Comparison of ENCODE assay signal across 11 cellular contexts in the genomic region with DNA sequence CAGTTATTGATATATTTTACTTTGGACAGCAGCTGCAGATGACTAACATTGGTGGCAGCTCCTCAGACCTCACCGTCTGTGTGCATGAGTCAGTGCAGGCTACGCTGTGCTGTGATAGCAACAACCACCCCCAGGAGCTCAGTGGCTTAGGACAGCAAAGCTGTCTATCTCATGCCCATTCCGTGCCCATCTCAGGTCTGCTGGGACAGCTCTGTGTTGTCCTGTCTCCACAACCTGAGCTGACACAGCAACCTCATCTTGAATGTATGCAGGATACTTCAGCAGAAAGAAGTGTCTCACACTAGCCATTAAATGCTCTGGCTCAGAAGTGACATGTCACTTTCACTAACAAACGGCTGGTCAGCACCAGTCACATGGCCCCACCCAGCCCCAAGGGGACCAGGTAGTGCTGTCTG. TPM values are rescaled to one million over a fixed set of nuclear protein-coding genes. Genes with fewer than 3 reads are reported as not detected.
DNase-seq lines count a peak whose midpoint lies in the region; ATAC-seq, FAIRE-seq and TF ChIP-seq lines count a peak whose summit lies in the region.
"Had no signal": no experiment of that assay in that cellular context is flagged by ENCODE, and none has a peak within 500 bp of the region (broad histone marks: within the 10 kb centered on the region; RNA-seq: fewer than 3 reads in every experiment).

No MANE protein-coding gene starts in this region.

- ATAC-seq in GM19395 (IDR thresholded peaks at IDR 0.05; ENCODE audit: unreplicated experiment), result no peak

- CTCF ChIA-PET in PC-9 (lab: Charles Lee) (no interaction called here), endothelial cell of umbilical vein (lab: Charles Lee) (interaction anchor here (0.7 to 2.0 kb wide), 7 partner anchors 13 to 126 kb away, joined by 3 to 8 read pairs (median 4); a partner anchor contains a TSS)

- H3K4me2 ChIP-seq in PC-9, result peak overlapping the region; percentile 59
- H3K4me2 ChIP-seq in endothelial cell of umbilical vein (ENCODE audit: insufficient read depth, low read length), result peak overlapping the region; percentile 39

- dilution Hi-C loops in endothelial cell of umbilical vein (cut with MboI; ENCODE audit: extremely low pct_ligation_motif_present, low sequenced_read_pairs), result no loop called here

- H3K36me3 ChIP-seq in PC-9 (ENCODE audit: low read depth) (no peaks in the 10 kb centered on the region), endothelial cell of umbilical vein (ENCODE audit: control insufficient read depth in 2 of 2, extremely low read depth in 1 of 2, insufficient read depth in 2 of 2, low read length in 2 of 2) (no peaks in the 10 kb centered on the region)
- H3K36me3 ChIP-seq: spleen had no signal

- DNase-seq in GM12865 (ENCODE audit: low read depth), result peak; percentile 16
- DNase-seq in PC-9, result peak; percentile 58 to 68
- peak; percentile 85 for DNase-seq in endothelial cell of umbilical vein (ENCODE audit: low read depth, low spot score)
- peak; percentile 69 for DNase-seq in pulmonary artery endothelial cell (ENCODE audit: low read depth, low spot score)
- DNase-seq in NCI-H2029 (lab: John Stamatoyannopoulos, UW), result no peak
- DNase-seq in stimulated activated CD4-positive, alpha-beta T cell treated with anti-CD3 and anti-CD28 coated beads, Interleukin-1b, Interleukin-23, amount 100 ng/mL, for 48 hours, result no peak
- DNase-seq in SKM-1 treated with dmso at 0.1 percent for 144 hours (lab: John Stamatoyannopoulos, UW; ENCODE audit: unreplicated experiment), result no peak
- DNase-seq: activated effector memory CD4-positive, alpha-beta T cell treated with anti-CD3 and anti-CD28 coated beads, Interleukin-2, amount 50 U/mL, for 16 hours; NCI-H1105; spleen had no signal

- no peak overlapping the region for H2AFZ ChIP-seq in PC-9
- H2AFZ ChIP-seq in endothelial cell of umbilical vein (ENCODE audit: low read depth, low read length), result peak overlapping the region; percentile 43

- no peaks in the 10 kb centered on the region for H3K9me1 ChIP-seq in endothelial cell of umbilical vein (replicated peaks; ENCODE audit: control insufficient read depth, extremely low read depth, insufficient read depth, low read length)

- H4K20me1 ChIP-seq in PC-9 (ENCODE audit: insufficient read depth) (no peaks in the 10 kb centered on the region), endothelial cell of umbilical vein (replicated peaks; ENCODE audit: control insufficient read depth, extremely low read depth, insufficient read depth, low read length) (no peaks in the 10 kb centered on the region)

- FAIRE-seq in endothelial cell of umbilical vein (lab: Jason Lieb, UNC), result peak; percentile 95

- H3F3A ChIP-seq in PC-9 (ENCODE audit: insufficient read depth, low read depth), result no peaks in the 10 kb centered on the region

- H3K27me3 ChIP-seq in PC-9 (ENCODE audit: insufficient read depth, low read depth), result peaks cover 22% of the 10 kb centered on the region; the same call in 1 of the 2 replicates
- no peaks in the 10 kb centered on the region for H3K27me3 ChIP-seq in endothelial cell of umbilical vein (ENCODE audit: control insufficient read depth in 2 of 2, insufficient read depth in 2 of 2, low read length in 2 of 2)
- H3K27me3 ChIP-seq: spleen had no signal

- H3K9me2 ChIP-seq in PC-9 (ENCODE audit: insufficient read depth), result no peaks in the 10 kb centered on the region

- intact Hi-C loops in PC-9 (cut with micrococcal nuclease; ENCODE audit: unreplicated experiment) (loop anchor here (5.0 kb wide), 1 partner anchor 105 kb away; no protein-coding TSS in a partner anchor), endothelial cell of umbilical vein (cut with micrococcal nuclease) (loop anchor here (10.0 kb wide), 1 partner anchor 247 kb away; no protein-coding TSS in a partner anchor)

- BruUV-seq in PC-9 (replicated peaks; lab: Mats Ljungman, UMichigan) (no TSS peak), endothelial cell of umbilical vein (replicated peaks; lab: Mats Ljungman, UMichigan) (no TSS peak)

- POLR2A ChIA-PET in PC-9 (lab: Charles Lee; ENCODE audit: unreplicated experiment), result interaction anchor here (0.6 kb wide), 1 partner anchor 65 kb away, joined by 3 read pairs; a partner anchor contains a TSS
- POLR2A ChIA-PET in endothelial cell of umbilical vein (lab: Charles Lee), result no interaction called here

- TF ChIP-seq POLR2A in endothelial cell of umbilical vein (IDR thresholded peaks at IDR 0.05; ENCODE audit: low read depth, low read length), result no peak

- peak overlapping the region; percentile 22 for H3K9ac ChIP-seq in endothelial cell of umbilical vein (replicated peaks; ENCODE audit: extremely low read depth, insufficient read depth, low read length)

- H3K79me2 ChIP-seq in PC-9 (ENCODE audit: low read depth), result no peaks in the 10 kb centered on the region
- no peaks in the 10 kb centered on the region for H3K79me2 ChIP-seq in endothelial cell of umbilical vein (ENCODE audit: control insufficient read depth, insufficient read depth, low read length)

- H3K9me3 ChIP-seq in PC-9 (ENCODE audit: insufficient read depth, low read depth), result no peaks in the 10 kb centered on the region
- no peaks in the 10 kb centered on the region for H3K9me3 ChIP-seq in endothelial cell of umbilical vein (replicated peaks; ENCODE audit: control insufficient read depth, insufficient read depth, low read length)
- H3K9me3 ChIP-seq: spleen had no signal

- TF ChIP-seq CTCF in GM12865 (IDR thresholded peaks at IDR 0.05; ENCODE audit: insufficient read depth, low read depth, low read length, missing control alignments), result no peak
- TF ChIP-seq CTCF in PC-9 (conservative IDR thresholded peaks at IDR 0.05), result no peak
- TF ChIP-seq CTCF in endothelial cell of umbilical vein (IDR thresholded peaks at IDR 0.05; ENCODE audit: extremely low read depth in 1 of 2, insufficient read depth in 1 of 2, low read depth in 1 of 2, low read length in 2 of 2), result no peak

- no peak overlapping the region for H3K4me3 ChIP-seq in GM12865 (ENCODE audit: low read depth, low read length)
- no peak overlapping the region; the same call in 1 of the 2 replicates for H3K4me3 ChIP-seq in PC-9
- no peak overlapping the region for H3K4me3 ChIP-seq in endothelial cell of umbilical vein (replicated peaks in 1 of 3; ENCODE audit: insufficient read depth in 1 of 3, low read depth in 1 of 3, low read length in 3 of 3)
- H3K4me3 ChIP-seq: spleen had no signal

- H3K4me1 ChIP-seq in PC-9 (replicated peaks; ENCODE audit: insufficient read depth) (peaks cover 5% of the 10 kb centered on the region; the same call in 1 of the 2 replicates), endothelial cell of umbilical vein (ENCODE audit: control insufficient read depth, extremely low read depth, insufficient read depth, low read length) (peaks cover 24% of the 10 kb centered on the region)

- no peak overlapping the region for H3K27ac ChIP-seq in PC-9
- peak overlapping the region; percentile 43 for H3K27ac ChIP-seq in endothelial cell of umbilical vein (ENCODE audit: insufficient read depth, low read depth, low read length)
- H3K27ac ChIP-seq: spleen had no signal

TF ChIP-seq in endothelial cell of umbilical vein, 7 proteins besides CTCF, POLR2A, EP300 and RAD21:
- peak; percentile 61 for TF ChIP-seq JUN (IDR thresholded peaks at IDR 0.05; ENCODE audit: borderline replicate concordance, insufficient read depth, insufficient read length, low read depth)
- no peak for TF ChIP-seq EZH2 (IDR thresholded peaks at IDR 0.05; ENCODE audit: borderline replicate concordance, low read depth, low read length, severe bottlenecking)
- TF ChIP-seq FOS (IDR thresholded peaks at IDR 0.05; ENCODE audit: borderline replicate concordance, insufficient read depth, low read length), result peak; percentile 78
- no peak for TF ChIP-seq MYC (IDR thresholded peaks at IDR 0.05; ENCODE audit: low read depth, low read length)
- no peak for TF ChIP-seq POLR2AphosphoS5 (IDR thresholded peaks at IDR 0.05; ENCODE audit: insufficient read depth, low read depth, low read length)
- no peak for TF ChIP-seq GATA2 (IDR thresholded peaks at IDR 0.05; ENCODE audit: insufficient read depth, insufficient read length, low read depth, low read length)
- TF ChIP-seq, protein P1, sequence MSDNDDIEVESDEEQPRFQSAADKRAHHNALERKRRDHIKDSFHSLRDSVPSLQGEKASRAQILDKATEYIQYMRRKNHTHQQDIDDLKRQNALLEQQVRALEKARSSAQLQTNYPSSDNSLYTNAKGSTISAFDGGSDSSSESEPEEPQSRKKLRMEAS (IDR thresholded peaks at IDR 0.05; ENCODE audit: insufficient read depth, insufficient read length), result no peak

RNA-seq across cellular contexts. Expression of a gene that starts 47.7 kb away (rescaled TPM):
- total RNA-seq in PC-9 (2021) (not detected in 2 replicates), endothelial cell of umbilical vein (not detected in 2 replicates), pulmonary artery endothelial cell (not detected in 2 replicates)
- polyA plus RNA-seq in endothelial cell of umbilical vein, result not detected in 2 replicates
- polyA plus RNA-seq in endothelial cell of umbilical vein (2011; cell fraction: cytosol; rRNA removed), result not detected in 2 replicates
- polyA plus RNA-seq in endothelial cell of umbilical vein (2011; cell fraction: nucleus; rRNA removed), result not detected in 2 replicates
- not detected in 2 replicates for polyA plus RNA-seq in endothelial cell of umbilical vein (2012)
- polyA minus RNA-seq in endothelial cell of umbilical vein, result not detected in 2 replicates
- not detected for polyA minus RNA-seq in endothelial cell of umbilical vein (2011; cell fraction: cytosol; rRNA and poly(A)+ RNA removed)
- polyA minus RNA-seq in endothelial cell of umbilical vein (2011; cell fraction: nucleus; rRNA and poly(A)+ RNA removed), result not detected in 2 replicates
- total RNA-seq: spleen had no signal
- polyA plus RNA-seq: spleen had no signal

Comparison
In these comparisons a context has a peak if more than half of its experiments do, and no peak if none do; other contexts are left out.
1. DNase-seq: peak in GM12865 (single experiment), PC-9 (2 of 2), endothelial cell of umbilical vein (single experiment) and pulmonary artery endothelial cell (single experiment); none in NCI-H2029 (single experiment), stimulated activated CD4-positive, alpha-beta T cell treated with anti-CD3 and anti-CD28 coated beads, Interleukin-1b, Interleukin-23, amount 100 ng/mL, for 48 hours (single experiment) and SKM-1 treated with dmso at 0.1 percent for 144 hours (single experiment).